12 cellular contexts compared by ENCODE assay signal in the genomic region with DNA sequence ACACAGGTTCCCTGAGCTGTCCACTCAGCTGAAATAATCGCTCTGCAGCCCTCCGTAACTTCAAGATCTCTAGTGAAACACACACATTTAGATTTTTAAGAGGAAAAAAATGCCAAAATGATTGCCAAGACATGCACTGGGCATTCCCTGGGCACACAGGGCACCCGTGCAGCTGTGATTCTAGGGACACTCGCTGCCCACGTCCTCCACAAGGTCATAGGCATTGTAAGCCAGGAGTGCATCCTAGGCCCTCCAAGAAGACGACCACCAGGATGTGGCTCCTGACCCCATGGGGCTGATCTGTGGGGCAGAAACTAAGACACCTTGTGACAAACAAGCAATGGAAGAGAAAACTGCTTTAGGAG.
DNase-seq lines count a peak whose midpoint lies in the region; ATAC-seq and TF ChIP-seq lines count a peak whose summit lies in the region.
"Had no signal": no experiment of that assay in that cellular context is flagged by ENCODE, and none has a peak within 500 bp of the region (broad histone marks: within the 10 kb centered on the region; RNA-seq: fewer than 3 reads in every experiment).

No MANE protein-coding gene starts in this region.

- no peak overlapping the region for H3K9ac ChIP-seq in endodermal cell (ENCODE audit: extremely low read depth, low read length, poor library complexity, severe bottlenecking)

- no peaks in the 10 kb centered on the region for H3K4me1 ChIP-seq in right atrium auricular region
- H3K4me1 ChIP-seq in endodermal cell (ENCODE audit: control insufficient read depth, insufficient read depth, low read length): no peaks in the 10 kb centered on the region
- H3K4me1 ChIP-seq in sigmoid colon: no peaks in the 10 kb centered on the region
- no peaks in the 10 kb centered on the region for H3K4me1 ChIP-seq in uterus
- H3K4me1 ChIP-seq: HAP-1 had no signal

- H3K27me3 Mint-ChIP-seq in endodermal cell (ENCODE audit: insufficient read depth): no peaks in the 10 kb centered on the region

- H3K36me3 ChIP-seq in right atrium auricular region: no peaks in the 10 kb centered on the region
- no peaks in the 10 kb centered on the region for H3K36me3 ChIP-seq in endodermal cell (ENCODE audit: control insufficient read depth, insufficient read depth, low read length)
- H3K36me3 ChIP-seq in sigmoid colon: no peaks in the 10 kb centered on the region
- no peaks in the 10 kb centered on the region for H3K36me3 ChIP-seq in uterus
- H3K36me3 ChIP-seq: HAP-1 had no signal

- WGBS in endodermal cell (ENCODE audit: insufficient coverage in 1 of 2, insufficient read length in 1 of 2), 2 experiments: 51 to 52% methylated on average over 6 of the region's 6 CpGs
- WGBS in sigmoid colon, 2 donors: 86 to 87% methylated on average over 6 of the region's 6 CpGs

- H3K36me3 Mint-ChIP-seq in endodermal cell (ENCODE audit: low read depth): no peaks in the 10 kb centered on the region
- H3K36me3 Mint-ChIP-seq: CD4-positive, alpha-beta memory T cell had no signal

- H3K9me3 ChIP-seq in right atrium auricular region (no peaks in the 10 kb centered on the region), endodermal cell (ENCODE audit: control insufficient read depth, low read length) (peaks cover 90% of the 10 kb centered on the region), sigmoid colon (no peaks in the 10 kb centered on the region), uterus (no peaks in the 10 kb centered on the region)
- H3K9me3 ChIP-seq: HAP-1 had no signal

- ATAC-seq in Right ventricle myocardium superior (ENCODE audit: poor library complexity) (no peak), GM21423 (IDR thresholded peaks at IDR 0.05; ENCODE audit: unreplicated experiment) (no peak)

- no peak overlapping the region for H3K4me3 ChIP-seq in right atrium auricular region
- H3K4me3 ChIP-seq in endodermal cell (ENCODE audit: low read length): no peak overlapping the region
- H3K4me3 ChIP-seq in sigmoid colon: no peak overlapping the region
- H3K4me3 ChIP-seq in uterus: no peak overlapping the region
- H3K4me3 ChIP-seq: HAP-1 had no signal

- TF ChIP-seq EP300 in sigmoid colon (IDR thresholded peaks at IDR 0.05): no peak

- TF ChIP-seq POLR2A in sigmoid colon (IDR thresholded peaks at IDR 0.05) (no peak), uterus (IDR thresholded peaks at IDR 0.05) (no peak)

- H3K4me3 Mint-ChIP-seq in endodermal cell: no peak overlapping the region
- H3K4me3 Mint-ChIP-seq: CD4-positive, alpha-beta memory T cell had no signal

- H3K27ac ChIP-seq in right atrium auricular region (no peak overlapping the region), endodermal cell (ENCODE audit: low read depth, low read length) (no peak overlapping the region), sigmoid colon (no peak overlapping the region), uterus (no peak overlapping the region)
- H3K27ac ChIP-seq: C4-2B had no signal

- no peaks in the 10 kb centered on the region for H3K9me3 Mint-ChIP-seq in endodermal cell

- H3K27ac Mint-ChIP-seq in endodermal cell: no peak overlapping the region

- DNase-seq in right atrium auricular region (ENCODE audit: low spot score) (peak; percentile 55), Right ventricle myocardium superior (no peak), endodermal cell (peak; percentile 21), sigmoid colon (peak; percentile 55), glomerular visceral epithelial cell (ENCODE audit: extremely low spot score) (no peak), uterus (no peak)
- DNase-seq: ACHN; CD4-positive, alpha-beta memory T cell; DMS79 had no signal

- TF ChIP-seq CTCF in right atrium auricular region (IDR thresholded peaks at IDR 0.05) (no peak), endodermal cell (conservative IDR thresholded peaks at IDR 0.05) (no peak), sigmoid colon (IDR thresholded peaks at IDR 0.05) (no peak), uterus (IDR thresholded peaks at IDR 0.05) (no peak)

- no peaks in the 10 kb centered on the region for H3K4me1 Mint-ChIP-seq in endodermal cell
- H3K4me1 Mint-ChIP-seq: CD4-positive, alpha-beta memory T cell had no signal

- intact Hi-C loops in Right ventricle myocardium superior (cut with DNase I) (no loop called here), sigmoid colon (cut with DNase I) (no loop called here), uterus (cut with DNase I; ENCODE audit: low total_unique reads) (no loop called here)

- H3K27me3 ChIP-seq in right atrium auricular region: no peaks in the 10 kb centered on the region
- no peaks in the 10 kb centered on the region for H3K27me3 ChIP-seq in endodermal cell (ENCODE audit: control insufficient read depth, insufficient read depth, low read length, poor library complexity, severe bottlenecking)
- no peaks in the 10 kb centered on the region for H3K27me3 ChIP-seq in sigmoid colon
- H3K27me3 ChIP-seq in uterus: no peaks in the 10 kb centered on the region

Comparison
In these comparisons a context has a peak if more than half of its experiments do, and no peak if none do; other contexts are left out.
1. DNase-seq: peak in right atrium auricular region (single experiment), endodermal cell (single experiment) and sigmoid colon (single experiment); none in Right ventricle myocardium superior (single experiment), glomerular visceral epithelial cell (single experiment) and uterus (0 of 2).